In the genomic region with DNA sequence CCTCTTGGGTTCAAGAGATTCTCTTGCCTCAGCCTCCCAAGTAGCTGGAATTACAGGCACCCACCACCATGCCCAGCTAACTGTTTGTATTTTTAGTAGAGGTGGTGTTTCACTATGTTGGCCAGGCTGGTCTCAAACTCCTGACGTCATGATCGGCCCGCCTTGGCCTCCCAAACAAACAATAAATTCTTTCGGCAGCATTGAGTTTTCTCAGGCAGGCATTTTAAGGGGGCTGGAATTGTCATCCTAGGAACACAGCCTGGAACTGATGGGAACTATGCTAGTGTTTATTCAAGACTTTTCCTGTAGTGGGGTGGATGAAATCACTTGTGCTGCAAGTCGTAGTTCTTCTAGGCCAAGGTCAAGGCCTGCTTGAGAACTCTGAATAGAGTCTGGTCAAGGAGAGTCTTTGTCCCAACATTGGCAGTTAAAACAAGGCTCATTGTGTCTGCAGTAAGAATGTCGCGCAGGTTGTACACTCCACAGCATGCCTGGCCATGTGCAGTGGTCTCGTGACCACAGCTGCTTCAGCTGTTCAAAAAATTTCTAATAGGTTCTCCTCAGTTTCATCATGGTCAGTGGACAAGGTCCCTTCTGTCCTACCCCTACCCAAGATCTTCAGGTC, we compare ENCODE assay signal across 17 cellular contexts.
DNase-seq lines count a peak whose midpoint lies in the region; ATAC-seq, FAIRE-seq and TF ChIP-seq lines count a peak whose summit lies in the region.
"Had no signal": no experiment of that assay in that cellular context is flagged by ENCODE, and none has a peak within 500 bp of the region (broad histone marks: within the 10 kb centered on the region; RNA-seq: fewer than 3 reads in every experiment).

No MANE protein-coding gene starts in this region.

- H2AK9ac ChIP-seq in IMR-90 (replicated peaks; ENCODE audit: low read depth, low read length, poor library complexity): no peak overlapping the region

- H3K4me1 ChIP-seq in IMR-90 (ENCODE audit: control insufficient read depth, insufficient read depth, low read length): peaks cover 3% of the 10 kb centered on the region; the same call in 1 of the 2 replicates
- peaks cover 5 to 19% (median 14%) of the 10 kb centered on the region in 4 experiments for H3K4me1 ChIP-seq in H1 (replicated peaks in 1 of 4; ENCODE audit: control insufficient read depth in 3 of 4, insufficient read depth in 4 of 4, low read length in 3 of 4)
- no peaks in the 10 kb centered on the region for H3K4me1 ChIP-seq in mesendoderm (ENCODE audit: control insufficient read depth, low read depth, low read length)
- no peaks in the 10 kb centered on the region for H3K4me1 ChIP-seq in mucosa of descending colon (ENCODE audit: low read depth)
- H3K4me1 ChIP-seq in right cardiac atrium (ENCODE audit: control insufficient read depth, insufficient read depth, low read length): no peaks in the 10 kb centered on the region

- H3K23ac ChIP-seq in IMR-90 (ENCODE audit: low read depth, low read length): no peak overlapping the region
- H3K23ac ChIP-seq in H1 (ENCODE audit: insufficient read length): no peak overlapping the region
- H3K23ac ChIP-seq in mesendoderm (ENCODE audit: low read length): no peak overlapping the region

- no peak for TF ChIP-seq RAD21 in IMR-90 (IDR thresholded peaks at IDR 0.05; ENCODE audit: low read length)
- no peak for TF ChIP-seq RAD21 in H1 (IDR thresholded peaks at IDR 0.05 in 1 of 2, conservative IDR thresholded peaks at IDR 0.05 in 1 of 2; ENCODE audit: low read depth in 2 of 2, low read length in 2 of 2)

- H3K79me1 ChIP-seq in IMR-90 (ENCODE audit: low read depth in 1 of 2, low read length in 2 of 2) (no peaks in the 10 kb centered on the region), H1 (ENCODE audit: low read depth, low read length) (no peaks in the 10 kb centered on the region), mesendoderm (ENCODE audit: low read length) (no peaks in the 10 kb centered on the region)

- peak overlapping the region; percentile 49; the same call in 1 of the 2 replicates for H2AK5ac ChIP-seq in IMR-90 (ENCODE audit: low read depth, low read length)
- H2AK5ac ChIP-seq in H1 (ENCODE audit: low read depth, low read length): peak overlapping the region; percentile 58; the same call in 1 of the 2 replicates
- no peak overlapping the region for H2AK5ac ChIP-seq in mesendoderm (ENCODE audit: low read length)

- no peaks in the 10 kb centered on the region for H3K23me2 ChIP-seq in H1 (ENCODE audit: low read depth, low read length)

- H2BK120ac ChIP-seq in IMR-90 (ENCODE audit: low read depth, low read length): peak overlapping the region; percentile 30; the same call in 1 of the 2 replicates
- no peak overlapping the region for H2BK120ac ChIP-seq in H1 (replicated peaks; ENCODE audit: low read depth, low read length)
- no peak overlapping the region for H2BK120ac ChIP-seq in mesendoderm (ENCODE audit: low read depth, low read length)

- CTCF ChIA-PET in IMR-90 (lab: Yijun Ruan, JAX): interaction anchor here (0.5 to 1.1 kb wide), 2 partner anchors 9 to 27 kb away, joined by 3 to 4 read pairs; no protein-coding TSS in a partner anchor
- CTCF ChIA-PET in H1 (lab: Charles Lee; ENCODE audit: partially characterized antibody): interaction anchor here (0.6 to 4.1 kb wide), 7 partner anchors 8 to 276 kb away, joined by 3 to 25 read pairs (median 3); no protein-coding TSS in a partner anchor

- no peak overlapping the region for H4K5ac ChIP-seq in IMR-90 (ENCODE audit: low read depth, low read length)
- no peak overlapping the region for H4K5ac ChIP-seq in H1 (ENCODE audit: insufficient read length, low read depth, low read length)
- H4K5ac ChIP-seq in mesendoderm (ENCODE audit: low read length): no peak overlapping the region

- H2BK12ac ChIP-seq in H1 (ENCODE audit: low read depth, low read length): peak overlapping the region; percentile 72; the same call in 1 of the 2 replicates

- H2BK5ac ChIP-seq in IMR-90 (ENCODE audit: low read depth, low read length, poor library complexity, severe bottlenecking) (no peak overlapping the region), H1 (ENCODE audit: low read depth, low read length) (no peak overlapping the region), mesendoderm (ENCODE audit: low read length) (no peak overlapping the region)

- H2AFZ ChIP-seq in IMR-90 (replicated peaks; ENCODE audit: low read length, poor library complexity): no peak overlapping the region
- no peak overlapping the region for H2AFZ ChIP-seq in H1 (ENCODE audit: low read length)

- in situ Hi-C loops in IMR-90 (cut with MboI; ENCODE audit: low sequenced_read_pairs): no loop called here

- intact Hi-C loops in IMR-90 (cut with micrococcal nuclease): no loop called here
- intact Hi-C loops in mucosa of descending colon (cut with DNase I, micrococcal nuclease): no loop called here
- intact Hi-C loops in right cardiac atrium (cut with DNase I): no loop called here

- no peak overlapping the region for H3K9ac ChIP-seq in IMR-90 (ENCODE audit: low read depth, low read length)
- no peak overlapping the region for H3K9ac ChIP-seq in H1 (replicated peaks in 1 of 4; ENCODE audit: extremely low read depth in 1 of 4, low read depth in 3 of 4, low read length in 3 of 4)
- no peak overlapping the region for H3K9ac ChIP-seq in mesendoderm (ENCODE audit: low read length)
- H3K9ac ChIP-seq: BLaER1 had no signal

- TF ChIP-seq POLR2A in IMR-90 (IDR thresholded peaks at IDR 0.05; ENCODE audit: low read depth, low read length) (no peak), H1 (IDR thresholded peaks at IDR 0.05; ENCODE audit: control extremely low read depth in 1 of 2, low read depth in 2 of 2, low read length in 2 of 2) (no peak)

- FAIRE-seq in H1 (lab: Jason Lieb, UNC) (no peak), urothelium cell line (lab: Jason Lieb, UNC) (peak; percentile 35)
- FAIRE-seq: GM12892, GM18507 had no signal

- H3K56ac ChIP-seq in IMR-90 (ENCODE audit: extremely low read depth, insufficient read depth, low read length) (no peak overlapping the region), H1 (replicated peaks; ENCODE audit: insufficient read length, low read depth, low read length) (no peak overlapping the region), mesendoderm (ENCODE audit: low read length) (no peak overlapping the region)

- H3K27me3 ChIP-seq in IMR-90 (ENCODE audit: control insufficient read depth, insufficient read depth, low read length): no peaks in the 10 kb centered on the region; the same call in 1 of the 2 replicates
- H3K27me3 ChIP-seq in H1 (replicated peaks in 1 of 4; ENCODE audit: control insufficient read depth in 3 of 4, extremely low read depth in 1 of 4, insufficient read depth in 3 of 4, low read length in 3 of 4): no peaks in the 10 kb centered on the region
- H3K27me3 ChIP-seq in mesendoderm (ENCODE audit: insufficient read depth, low read length, poor library complexity): no peaks in the 10 kb centered on the region
- H3K27me3 ChIP-seq in right cardiac atrium (ENCODE audit: control insufficient read depth, insufficient read depth): no peaks in the 10 kb centered on the region
- H3K27me3 ChIP-seq: BLaER1 had no signal

- H3K18ac ChIP-seq in IMR-90 (ENCODE audit: low read depth, low read length) (no peak overlapping the region), H1 (ENCODE audit: extremely low read depth, low read length) (peak overlapping the region; percentile 53; the same call in 1 of the 2 replicates), mesendoderm (ENCODE audit: low read length) (no peak overlapping the region)

- H3K14ac ChIP-seq in IMR-90 (replicated peaks; ENCODE audit: low read depth, low read length) (0 out of 2 replicates have a peak overlapping the region, but pooled peaks have one; percentile 4), H1 (ENCODE audit: insufficient read length) (no peak overlapping the region)

- POLR2A ChIA-PET in IMR-90 (lab: Charles Lee; ENCODE audit: unreplicated experiment) (no interaction called here), H1 (lab: Charles Lee; ENCODE audit: partially characterized antibody) (no interaction called here)

- DNase-seq in IMR-90 (peak; percentile 5), H1 (ENCODE audit: low read depth in 1 of 2, low spot score in 2 of 2) (no peak), mesendoderm (no peak), urothelium cell line (ENCODE audit: low spot score) (no peak), mucosa of descending colon (no peak), right cardiac atrium (no peak)
- DNase-seq: 8988T; CD4-positive, alpha-beta memory T cell; DMS153; DMS79; GDM1; GOT3; H9 had no signal

- H3K36me3 ChIP-seq in IMR-90 (ENCODE audit: control insufficient read depth, insufficient read depth, low read length) (no peaks in the 10 kb centered on the region), H1 (ENCODE audit: control insufficient read depth in 2 of 4, insufficient read depth in 4 of 4, low read length in 3 of 4) (no peaks in the 10 kb centered on the region), mesendoderm (ENCODE audit: control insufficient read depth, insufficient read depth, low read length) (no peaks in the 10 kb centered on the region), mucosa of descending colon (ENCODE audit: low read depth) (no peaks in the 10 kb centered on the region)

- H3K4me3 ChIP-seq in IMR-90 (ENCODE audit: insufficient read depth, low read depth, low read length) (no peak overlapping the region), H1 (ENCODE audit: extremely low read depth in 1 of 4, insufficient read depth in 2 of 4, low read depth in 3 of 4, low read length in 4 of 4) (no peak overlapping the region), mesendoderm (ENCODE audit: low read length) (no peak overlapping the region), mucosa of descending colon (no peak overlapping the region), right cardiac atrium (ENCODE audit: low read length) (no peak overlapping the region)
- H3K4me3 ChIP-seq: BLaER1 had no signal

- H3K9me1 ChIP-seq in IMR-90 (ENCODE audit: insufficient read depth, low read length): no peaks in the 10 kb centered on the region; the same call in 1 of the 2 replicates

- 0 out of 2 replicates have a peak, but pooled peaks have one; percentile 21 for ATAC-seq in IMR-90 (ENCODE audit: low read depth)
- ATAC-seq in mucosa of descending colon: no peak
- no peak for ATAC-seq in GM18861 (IDR thresholded peaks at IDR 0.05; ENCODE audit: unreplicated experiment)
- ATAC-seq in right cardiac atrium: no peak

- no peak overlapping the region for H3K4me2 ChIP-seq in IMR-90 (ENCODE audit: low read depth, low read length)
- no peak overlapping the region for H3K4me2 ChIP-seq in H1 (ENCODE audit: insufficient read depth in 1 of 2, low read depth in 2 of 2, low read length in 2 of 2)
- H3K4me2 ChIP-seq in mesendoderm (ENCODE audit: low read length): no peak overlapping the region
- H3K4me2 ChIP-seq: BLaER1 had no signal

- WGBS in IMR-90 (ENCODE audit: extremely low coverage in 2 of 2, insufficient read length in 1 of 2), 2 experiments: 100% methylated on average over 2 of the region's 8 CpGs; no CpG with 5 or more reads in 1 of the 2 experiments
- 94% methylated on average over 8 of the region's 8 CpGs; no CpG with 5 or more reads in 1 of the 2 experiments for WGBS in H1 (ENCODE audit: extremely low coverage in 1 of 2, insufficient coverage in 1 of 2, insufficient read length in 1 of 2, insufficient replicate concordance in 2 of 2, low coverage in 1 of 2, low lambda C conversion rate in 2 of 2, missing lambda C conversion rate in 1 of 2), 2 experiments
- WGBS in mesendoderm (ENCODE audit: extremely low coverage, insufficient coverage, low lambda C conversion rate): no CpG with 5 or more reads among the region's 8 CpGs
- WGBS in right cardiac atrium: 86% methylated on average over 8 of the region's 8 CpGs

- H4K91ac ChIP-seq in IMR-90 (ENCODE audit: insufficient read depth, low read depth, low read length) (0 out of 2 replicates have a peak overlapping the region, but pooled peaks have one; percentile 1), H1 (replicated peaks; ENCODE audit: insufficient read length, low read length) (no peak overlapping the region)

- peak overlapping the region; percentile 9; the same call in 1 of the 2 replicates for H3K4ac ChIP-seq in IMR-90 (ENCODE audit: low read depth, low read length)
- no peak overlapping the region for H3K4ac ChIP-seq in H1 (replicated peaks; ENCODE audit: insufficient read length, low read depth, low read length)
- H3K4ac ChIP-seq in mesendoderm (ENCODE audit: low read depth, low read length): peak overlapping the region; percentile 76

- no peaks in the 10 kb centered on the region for H4K20me1 ChIP-seq in IMR-90 (ENCODE audit: insufficient read depth, low read length)
- no peaks in the 10 kb centered on the region for H4K20me1 ChIP-seq in H1 (replicated peaks in 1 of 2; ENCODE audit: control insufficient read depth in 1 of 2, insufficient read depth in 2 of 2, low read length in 2 of 2)
- H4K20me1 ChIP-seq: BLaER1 had no signal

- no TSS peak for BruUV-seq in IMR-90 (replicated peaks; lab: Mats Ljungman, UMichigan)

- no peak overlapping the region for H3K27ac ChIP-seq in IMR-90 (ENCODE audit: insufficient read depth, low read length)
- no peak overlapping the region for H3K27ac ChIP-seq in H1 (ENCODE audit: low read depth, low read length)
- H3K27ac ChIP-seq in mesendoderm (ENCODE audit: low read depth, low read length): no peak overlapping the region
- no peak overlapping the region for H3K27ac ChIP-seq in right cardiac atrium (ENCODE audit: low read length)
- H3K27ac ChIP-seq: BLaER1 had no signal

- H2BK20ac ChIP-seq in IMR-90 (ENCODE audit: low read depth, low read length) (peak overlapping the region; percentile 14; the same call in 1 of the 2 replicates), H1 (ENCODE audit: low read length) (no peak overlapping the region)

- TF ChIP-seq CTCF in IMR-90 (conservative IDR thresholded peaks at IDR 0.05; ENCODE audit: low read depth, low read length) (no peak), H1 (IDR thresholded peaks at IDR 0.05; ENCODE audit: control extremely low read depth in 1 of 3, insufficient read depth in 1 of 3, low read depth in 1 of 3, low read length in 3 of 3) (no peak), mucosa of descending colon (IDR thresholded peaks at IDR 0.05) (no peak)

- no peaks in the 10 kb centered on the region for H3K9me3 ChIP-seq in IMR-90 (ENCODE audit: control insufficient read depth, insufficient read depth, low read length)
- no peaks in the 10 kb centered on the region for H3K9me3 ChIP-seq in H1 (ENCODE audit: insufficient read depth in 2 of 2, low read depth in 1 of 2, low read length in 1 of 2)
- H3K9me3 ChIP-seq in mucosa of descending colon: no peaks in the 10 kb centered on the region
- H3K9me3 ChIP-seq in right cardiac atrium (ENCODE audit: control insufficient read depth, low read length): no peaks in the 10 kb centered on the region
- H3K9me3 ChIP-seq: BLaER1 had no signal

- H4K8ac ChIP-seq in IMR-90 (ENCODE audit: low read depth in 2 of 2, low read length in 2 of 2) (0 out of 4 replicates have a peak overlapping the region, but pooled peaks of 1 of the 2 experiments have one; percentile 22), H1 (ENCODE audit: extremely low read depth, insufficient read depth, low read length) (no peak overlapping the region), mesendoderm (ENCODE audit: low read depth, low read length) (no peak overlapping the region)

- H3K79me2 ChIP-seq in H1 (ENCODE audit: control insufficient read depth in 1 of 2, insufficient read depth in 2 of 2, low read length in 2 of 2) (no peaks in the 10 kb centered on the region), mesendoderm (ENCODE audit: control insufficient read depth, insufficient read depth, low read length) (no peaks in the 10 kb centered on the region)

- TF ChIP-seq EP300 in H1 (IDR thresholded peaks at IDR 0.05; ENCODE audit: borderline replicate concordance in 1 of 2, low read depth in 2 of 2, low read length in 2 of 2): no peak

- peak overlapping the region; percentile 79; the same call in 1 of the 3 replicates for H2BK15ac ChIP-seq in IMR-90 (ENCODE audit: low read depth, low read length)
- H2BK15ac ChIP-seq in H1 (ENCODE audit: low read length): 0 out of 2 replicates have a peak overlapping the region, but pooled peaks have one; percentile 73
- no peak overlapping the region for H2BK15ac ChIP-seq in mesendoderm (replicated peaks; ENCODE audit: low read depth)

- dilution Hi-C loops in IMR-90 (cut with HindIII; ENCODE audit: low sequenced_read_pairs, unreplicated experiment): no loop called here
